In genomic region chr3:71109977-71110285, GRCh38 we compare ENCODE assay signal across 12 cellular contexts.
DNase-seq lines count a peak whose midpoint lies in the region; ATAC-seq and TF ChIP-seq lines count a peak whose summit lies in the region.
"Had no signal": no experiment of that assay in that cellular context is flagged by ENCODE, and none has a peak within 500 bp of the region (broad histone marks: within the 10 kb centered on the region; RNA-seq: fewer than 3 reads in every experiment).

No MANE protein-coding gene starts in this region.

- TF ChIP-seq CTCF in spleen (IDR thresholded peaks at IDR 0.05 in 8 of 11, conservative IDR thresholded peaks at IDR 0.05 in 3 of 11), result no peak

- H3K27ac ChIP-seq in angular gyrus (ENCODE audit: low read depth, low read length) (peak overlapping the region; percentile 52), mesodermal cell (ENCODE audit: low read depth, low read length, severe bottlenecking) (peak overlapping the region; percentile 30), subcutaneous abdominal adipose tissue (ENCODE audit: low read depth, low read length) (peak overlapping the region; percentile 54), spleen (peak overlapping the region in 3 of 8 donors; percentile 10 to 69 (median 26))

- ATAC-seq in activated T-cell treated with anti-CD3 and anti-CD28 coated beads, Interleukin-2, amount 50 U/mL, for 72 hours (replicated peaks in 1 of 2), result no peak
- ATAC-seq in GM18520 (IDR thresholded peaks at IDR 0.05; ENCODE audit: unreplicated experiment), result no peak

- peaks cover 11% of the 10 kb centered on the region for H3K36me3 ChIP-seq in mesodermal cell (ENCODE audit: control insufficient read depth, insufficient read depth, low read length)
- H3K36me3 ChIP-seq in subcutaneous abdominal adipose tissue (ENCODE audit: control insufficient read depth in 5 of 5, insufficient read depth in 5 of 5, low read length in 5 of 5), result peaks cover 7 to 24% (median 10%) of the 10 kb centered on the region in 5 donors
- H3K36me3 ChIP-seq in spleen, result peaks cover 0 to 74% (median 23%) of the 10 kb centered on the region in 6 donors

- WGBS in mesodermal cell (ENCODE audit: insufficient coverage in 2 of 2), 2 experiments, result no CpG with 5 or more reads among the region's 3 CpGs
- 46 to 63% (median 58%) methylated on average over 3 of the region's 3 CpGs for WGBS in spleen, 5 donors

- H3K9me3 ChIP-seq in mesodermal cell (ENCODE audit: control insufficient read depth, low read length) (no peaks in the 10 kb centered on the region), subcutaneous abdominal adipose tissue (ENCODE audit: control insufficient read depth in 5 of 5, low read length in 5 of 5) (no peaks in the 10 kb centered on the region), spleen (no peaks in the 10 kb centered on the region)
- H3K9me3 ChIP-seq: tibial nerve had no signal

- H3K27me3 Mint-ChIP-seq in activated T-cell treated with anti-CD3 and anti-CD28 coated beads, Interleukin-2, amount 50 U/mL, for 72 hours (ENCODE audit: low read depth), result no peaks in the 10 kb centered on the region
- H3K27me3 Mint-ChIP-seq: activated CD4-positive, alpha-beta T cell treated with anti-CD3 and anti-CD28 coated beads, Interleukin-2, amount 10 ng/mL, durations not matched to agents 7 days and 5 days had no signal

- H3K4me1 ChIP-seq in mesodermal cell (ENCODE audit: control insufficient read depth, insufficient read depth, low read length, poor library complexity, severe bottlenecking), result peaks cover 14% of the 10 kb centered on the region
- H3K4me1 ChIP-seq in subcutaneous abdominal adipose tissue (ENCODE audit: control insufficient read depth in 5 of 5, insufficient read depth in 5 of 5, low read length in 5 of 5), result peaks cover 0 to 19% (median 15%) of the 10 kb centered on the region in 5 donors
- peaks cover 0 to 81% (median 35%) of the 10 kb centered on the region in 6 donors for H3K4me1 ChIP-seq in spleen

- H3K27me3 ChIP-seq in subcutaneous abdominal adipose tissue (ENCODE audit: control insufficient read depth in 5 of 5, insufficient read depth in 4 of 5, low read length in 5 of 5), result no peaks in the 10 kb centered on the region
- H3K27me3 ChIP-seq in spleen (replicated peaks in 1 of 7), result no peaks in the 10 kb centered on the region
- H3K27me3 ChIP-seq: tibial nerve had no signal

- peak overlapping the region; percentile 41 to 62 for H3K4me3 Mint-ChIP-seq in activated T-cell treated with anti-CD3 and anti-CD28 coated beads, Interleukin-2, amount 50 U/mL, for 72 hours
- H3K4me3 Mint-ChIP-seq: activated CD4-positive, alpha-beta T cell treated with anti-CD3 and anti-CD28 coated beads, Interleukin-2, amount 10 ng/mL, durations not matched to agents 7 days and 5 days had no signal

- no peak for TF ChIP-seq POLR2A in spleen (IDR thresholded peaks at IDR 0.05)

- H3K4me1 Mint-ChIP-seq in activated T-cell treated with anti-CD3 and anti-CD28 coated beads, Interleukin-2, amount 50 U/mL, for 72 hours (ENCODE audit: low read depth), result peaks cover 92% of the 10 kb centered on the region

- H3K27ac Mint-ChIP-seq in activated T-cell treated with anti-CD3 and anti-CD28 coated beads, Interleukin-2, amount 50 U/mL, for 72 hours, result peak overlapping the region; percentile 82
- H3K27ac Mint-ChIP-seq: activated CD4-positive, alpha-beta T cell treated with anti-CD3 and anti-CD28 coated beads, Interleukin-2, amount 10 ng/mL, durations not matched to agents 7 days and 5 days had no signal

- no peak overlapping the region for H3K9ac ChIP-seq in subcutaneous abdominal adipose tissue (ENCODE audit: low read length in 5 of 5)

- no peaks in the 10 kb centered on the region for H3K9me3 Mint-ChIP-seq in activated T-cell treated with anti-CD3 and anti-CD28 coated beads, Interleukin-2, amount 50 U/mL, for 72 hours
- H3K9me3 Mint-ChIP-seq: activated CD4-positive, alpha-beta T cell treated with anti-CD3 and anti-CD28 coated beads, Interleukin-2, amount 10 ng/mL, durations not matched to agents 7 days and 5 days had no signal

- no peak overlapping the region for H3K4me3 ChIP-seq in mesodermal cell (ENCODE audit: extremely low read depth, insufficient read depth, low read length, poor library complexity, severe bottlenecking)
- no peak overlapping the region for H3K4me3 ChIP-seq in subcutaneous abdominal adipose tissue (ENCODE audit: low read depth in 1 of 5, low read length in 5 of 5)
- H3K4me3 ChIP-seq in spleen, result no peak overlapping the region
- H3K4me3 ChIP-seq: tibial nerve had no signal

- intact Hi-C loops in spleen (cut with DNase I; ENCODE audit: low total_unique reads), result no loop called here

- H3K36me3 Mint-ChIP-seq in activated T-cell treated with anti-CD3 and anti-CD28 coated beads, Interleukin-2, amount 50 U/mL, for 72 hours (ENCODE audit: insufficient read depth in 2 of 2), result peaks cover 5 to 30% of the 10 kb centered on the region in 2 donors

- no peak for DNase-seq in activated T-cell treated with anti-CD3 and anti-CD28 coated beads, Interleukin-2, amount 50 U/mL, for 72 hours
- DNase-seq in activated T-cell treated with anti-CD3 and anti-CD28 coated beads, Interleukin-2, amount 50 U/mL, for 1 hour, result no peak
- DNase-seq in NOMO-1 treated with dmso at 0.1 percent for 144 hours (lab: John Stamatoyannopoulos, UW; ENCODE audit: unreplicated experiment) (no peak), spleen (no peak)
- DNase-seq: activated CD4-positive, alpha-beta T cell treated with anti-CD3 and anti-CD28 coated beads, Interleukin-2, amount 10 ng/mL, durations not matched to agents 7 days and 5 days; KBM-7; NCI-H1930 had no signal
